1 cellular context compared by ENCODE assay signal in genomic region chr22:21025763-21026755, GRCh38.
TF ChIP-seq lines count a peak whose summit lies in the region.

No MANE protein-coding gene starts in this region.

TF ChIP-seq in K562, 482 proteins besides CTCF, POLR2A, EP300 and RAD21 (continues in another document):
- TF ChIP-seq GABPB1 (CRISPR knock-in tag; IDR thresholded peaks at IDR 0.05) (no peak), POLR2G (IDR thresholded peaks at IDR 0.05; ENCODE audit: low read depth, low read length) (peak; percentile 9; the same call in 1 of the 2 replicates), ZBTB2 (IDR thresholded peaks at IDR 0.05) (no peak), GABPB2 (CRISPR knock-in tag; conservative IDR thresholded peaks at IDR 0.05) (no peak), CHCHD3 (CRISPR knock-in tag; IDR thresholded peaks at IDR 0.05) (no peak), ZNF639 (CRISPR knock-in tag; conservative IDR thresholded peaks at IDR 0.05 in 1 of 2, IDR thresholded peaks at IDR 0.05 in 1 of 2) (0 out of 4 replicates have a peak, but pooled peaks of 1 of the 2 experiments have one; percentile 46), ZBTB7A (IDR thresholded peaks at IDR 0.05; ENCODE audit: borderline replicate concordance, control insufficient read depth, low read depth, low read length) (no peak), CREB3L1 (IDR thresholded peaks at IDR 0.05; ENCODE audit: borderline replicate concordance, low read depth) (no peak), ATF2 (CRISPR knock-in tag; IDR thresholded peaks at IDR 0.05) (no peak), KAT8 (IDR thresholded peaks at IDR 0.05; ENCODE audit: low read depth) (no peak), ZNF707 (CRISPR knock-in tag; conservative IDR thresholded peaks at IDR 0.05) (0 out of 2 replicates have a peak, but pooled peaks have one; percentile 46), TCF7 (IDR thresholded peaks at IDR 0.05; ENCODE audit: borderline replicate concordance) (0 out of 2 replicates have a peak, but pooled peaks have one; percentile 6), RREB1 (CRISPR knock-in tag; IDR thresholded peaks at IDR 0.05) (peak; percentile 70; the same call in 1 of the 2 replicates), SREBF2 (CRISPR knock-in tag; IDR thresholded peaks at IDR 0.05) (no peak), HIVEP1 (CRISPR knock-in tag; IDR thresholded peaks at IDR 0.05) (peak; percentile 72; the same call in 1 of the 2 replicates), ZBTB8A (IDR thresholded peaks at IDR 0.05; ENCODE audit: partially characterized antibody) (no peak), NFXL1 (CRISPR knock-in tag; IDR thresholded peaks at IDR 0.05) (0 out of 2 replicates have a peak, but pooled peaks have one; percentile 19), MXI1 (IDR thresholded peaks at IDR 0.05; ENCODE audit: low read depth, low read length) (no peak), NR2F6 (CRISPR knock-in tag; IDR thresholded peaks at IDR 0.05) (peak; percentile 56; the same call in 1 of the 2 replicates), SMAD3 (CRISPR knock-in tag; conservative IDR thresholded peaks at IDR 0.05) (no peak), PPARD (CRISPR knock-in tag; IDR thresholded peaks at IDR 0.05) (0 out of 2 replicates have a peak, but pooled peaks have one; percentile 25), BCOR (IDR thresholded peaks at IDR 0.05) (no peak), NFIX (CRISPR knock-in tag; IDR thresholded peaks at IDR 0.05; ENCODE audit: low read depth) (0 out of 2 replicates have a peak, but pooled peaks have one; percentile 5), HOXB6 (CRISPR knock-in tag; IDR thresholded peaks at IDR 0.05; ENCODE audit: borderline replicate concordance) (0 out of 2 replicates have a peak, but pooled peaks have one; percentile 38), MAZ (CRISPR knock-in tag; conservative IDR thresholded peaks at IDR 0.05 in 1 of 2, IDR thresholded peaks at IDR 0.05 in 1 of 2) (peak in 1 of 2 experiments; percentile 29; a peak in 1 of 4 replicates), CBX1 (IDR thresholded peaks at IDR 0.05; ENCODE audit: low read depth) (no peak), ARID3B (CRISPR knock-in tag; IDR thresholded peaks at IDR 0.05; ENCODE audit: borderline replicate concordance) (peak; percentile 63; the same call in 1 of the 2 replicates), RUNX1 (IDR thresholded peaks at IDR 0.05; ENCODE audit: low read depth) (no peak), FIP1L1 (IDR thresholded peaks at IDR 0.05; ENCODE audit: low read depth, low read length, poor library complexity, severe bottlenecking) (peak; percentile 33), PRMT5 (CRISPR knock-in tag; IDR thresholded peaks at IDR 0.05) (0 out of 2 replicates have a peak, but pooled peaks have one; percentile 35), KLF1 (tag; IDR thresholded peaks at IDR 0.05) (peak; percentile 54; the same call in 1 of the 2 replicates), ZNF583 (CRISPR knock-in tag; IDR thresholded peaks at IDR 0.05) (peak; percentile 69; the same call in 1 of the 2 replicates), GTF2F1 (IDR thresholded peaks at IDR 0.05; ENCODE audit: low read depth, low read length) (no peak), ZKSCAN3 (CRISPR knock-in tag; IDR thresholded peaks at IDR 0.05) (no peak; the same call in 1 of the 2 replicates), BMI1 (IDR thresholded peaks at IDR 0.05; ENCODE audit: low read length) (no peak), PCBP2 (IDR thresholded peaks at IDR 0.05; ENCODE audit: low read depth, low read length, poor library complexity, severe bottlenecking) (no peak), FOXP1 (CRISPR knock-in tag; IDR thresholded peaks at IDR 0.05) (no peak), PTBP1 (IDR thresholded peaks at IDR 0.05; ENCODE audit: low read depth, low read length) (no peak), ZNF277 (CRISPR knock-in tag; IDR thresholded peaks at IDR 0.05; ENCODE audit: borderline replicate concordance) (peak; percentile 77; the same call in 1 of the 2 replicates), ZNF217 (CRISPR knock-in tag; IDR thresholded peaks at IDR 0.05) (no peak), HMGN3 (IDR thresholded peaks at IDR 0.05; ENCODE audit: borderline replicate concordance, extremely low read depth, insufficient read length, low read depth, low read length) (no peak), BRD4 (IDR thresholded peaks at IDR 0.05) (no peak), THAP7 (CRISPR knock-in tag; IDR thresholded peaks at IDR 0.05) (no peak), ZBTB49 (CRISPR knock-in tag; IDR thresholded peaks at IDR 0.05; ENCODE audit: borderline replicate concordance) (no peak), USF2 (CRISPR knock-in tag; IDR thresholded peaks at IDR 0.05) (no peak), CHD2 (IDR thresholded peaks at IDR 0.05; ENCODE audit: low read depth, low read length) (no peak)
